Comparison of ENCODE assay signal across 24 cellular contexts in genomic region chr11:90747057-90747456, GRCh38.
DNase-seq lines count a peak whose midpoint lies in the region; ATAC-seq and TF ChIP-seq lines count a peak whose summit lies in the region.
"Had no signal": no experiment of that assay in that cellular context is flagged by ENCODE, and none has a peak within 500 bp of the region (broad histone marks: within the 10 kb centered on the region; RNA-seq: fewer than 3 reads in every experiment).

No MANE protein-coding gene starts in this region.

- H3K4me1 ChIP-seq in IMR-90 (ENCODE audit: control insufficient read depth, insufficient read depth, low read length): no peaks in the 10 kb centered on the region
- H3K4me1 ChIP-seq in adipocyte (ENCODE audit: control insufficient read depth, insufficient read depth, low read length): no peaks in the 10 kb centered on the region
- H3K4me1 ChIP-seq in testis: no peaks in the 10 kb centered on the region
- H3K4me1 ChIP-seq: neural progenitor cell, uterus had no signal

- H4K91ac ChIP-seq in IMR-90 (ENCODE audit: insufficient read depth, low read depth, low read length): no peak overlapping the region

- no peak overlapping the region for H2BK20ac ChIP-seq in IMR-90 (ENCODE audit: low read depth, low read length)

- no peak overlapping the region for H3K14ac ChIP-seq in IMR-90 (replicated peaks; ENCODE audit: low read depth, low read length)

- BruUV-seq in IMR-90 (replicated peaks; lab: Mats Ljungman, UMichigan): no TSS peak

- no peak for TF ChIP-seq RAD21 in IMR-90 (IDR thresholded peaks at IDR 0.05; ENCODE audit: low read length)

- H3K23ac ChIP-seq in IMR-90 (ENCODE audit: low read depth, low read length): no peak overlapping the region

- no peak overlapping the region for H2AK5ac ChIP-seq in IMR-90 (ENCODE audit: low read depth, low read length)

- no peak overlapping the region for H2BK120ac ChIP-seq in IMR-90 (ENCODE audit: low read depth, low read length)

- H3K27me3 ChIP-seq in IMR-90 (ENCODE audit: control insufficient read depth, insufficient read depth, low read length): no peaks in the 10 kb centered on the region
- no peaks in the 10 kb centered on the region for H3K27me3 ChIP-seq in adipocyte (replicated peaks; ENCODE audit: control insufficient read depth, insufficient read depth, low read length)
- no peaks in the 10 kb centered on the region for H3K27me3 ChIP-seq in testis
- H3K27me3 ChIP-seq: neural progenitor cell, uterus had no signal

- H3K4me2 ChIP-seq in IMR-90 (ENCODE audit: low read depth, low read length): no peak overlapping the region
- H3K4me2 ChIP-seq: neural progenitor cell had no signal

- TF ChIP-seq POLR2A in IMR-90 (IDR thresholded peaks at IDR 0.05; ENCODE audit: low read depth, low read length) (no peak), testis (IDR thresholded peaks at IDR 0.05) (no peak)

- H2AK9ac ChIP-seq in IMR-90 (replicated peaks; ENCODE audit: low read depth, low read length, poor library complexity): no peak overlapping the region

- H3K27ac ChIP-seq in IMR-90 (ENCODE audit: insufficient read depth, low read length) (no peak overlapping the region), epithelial cell of prostate (peak overlapping the region; percentile 96), testis (no peak overlapping the region)
- H3K27ac ChIP-seq: neural progenitor cell, uterus had no signal

- H4K5ac ChIP-seq in IMR-90 (ENCODE audit: low read depth, low read length): no peak overlapping the region

- H3K9ac ChIP-seq in IMR-90 (ENCODE audit: low read depth, low read length) (no peak overlapping the region), adipocyte (ENCODE audit: low read length) (no peak overlapping the region)
- H3K9ac ChIP-seq: neural progenitor cell had no signal

- intact Hi-C loops in IMR-90 (cut with micrococcal nuclease): no loop called here
- intact Hi-C loops in testis (cut with DNase I; ENCODE audit: low total_unique reads): no loop called here
- intact Hi-C loops in sciatic nerve (cut with DNase I): no loop called here

- H3K9me3 ChIP-seq in IMR-90 (ENCODE audit: control insufficient read depth, insufficient read depth, low read length) (peaks cover 8% of the 10 kb centered on the region), adipocyte (ENCODE audit: control insufficient read depth, low read length) (peaks cover 15% of the 10 kb centered on the region), testis (no peaks in the 10 kb centered on the region)
- H3K9me3 ChIP-seq: uterus had no signal

- dilution Hi-C loops in IMR-90 (cut with HindIII; ENCODE audit: low sequenced_read_pairs, unreplicated experiment): no loop called here

- in situ Hi-C loops in IMR-90 (cut with MboI; ENCODE audit: low sequenced_read_pairs): no loop called here

- WGBS in IMR-90 (ENCODE audit: extremely low coverage in 2 of 2, insufficient read length in 1 of 2), 2 experiments: no CpG with 5 or more reads among the region's 2 CpGs
- WGBS in testis, 2 donors: 68 to 93% methylated on average over 2 of the region's 2 CpGs

- no peak overlapping the region for H3K18ac ChIP-seq in IMR-90 (ENCODE audit: low read depth, low read length)

- no peak overlapping the region for H3K4ac ChIP-seq in IMR-90 (ENCODE audit: low read depth, low read length)

- no peak overlapping the region for H2BK15ac ChIP-seq in IMR-90 (ENCODE audit: low read depth, low read length)

- no peaks in the 10 kb centered on the region for H4K20me1 ChIP-seq in IMR-90 (ENCODE audit: insufficient read depth, low read length)

- H3K36me3 ChIP-seq in IMR-90 (ENCODE audit: control insufficient read depth, insufficient read depth, low read length) (no peaks in the 10 kb centered on the region), adipocyte (ENCODE audit: control insufficient read depth, insufficient read depth, low read length, severe bottlenecking) (no peaks in the 10 kb centered on the region), testis (ENCODE audit: low read depth, missing control alignments) (no peaks in the 10 kb centered on the region)
- H3K36me3 ChIP-seq: neural progenitor cell, uterus had no signal

- ATAC-seq in IMR-90 (ENCODE audit: low read depth) (no peak), sciatic nerve (no peak)
- ATAC-seq: activated CD8-positive, alpha-beta T cell treated with anti-CD3 and anti-CD28 coated beads for 36 hours; activated naive CD4-positive, alpha-beta T cell treated with anti-CD3 and anti-CD28 coated beads, Interleukin-2, amount 50 U/mL, for 72 hours; HCT116; left colon; right cardiac atrium had no signal

- no peak overlapping the region for H4K8ac ChIP-seq in IMR-90 (ENCODE audit: low read depth in 2 of 2, low read length in 2 of 2)

- no peak overlapping the region for H2AFZ ChIP-seq in IMR-90 (replicated peaks; ENCODE audit: low read length, poor library complexity)
- H2AFZ ChIP-seq: neural progenitor cell had no signal

- POLR2A ChIA-PET in IMR-90 (lab: Charles Lee; ENCODE audit: unreplicated experiment): no interaction called here

- H3K56ac ChIP-seq in IMR-90 (ENCODE audit: extremely low read depth, insufficient read depth, low read length): no peak overlapping the region

- DNase-seq in IMR-90: no peak
- DNase-seq in adipocyte (ENCODE audit: low read depth): peak; percentile 7
- DNase-seq in epithelial cell of prostate (ENCODE audit: low read depth, low spot score): peak; percentile 89
- peak; percentile 32 for DNase-seq in non-pigmented ciliary epithelial cell (ENCODE audit: low read depth)
- DNase-seq in NCI-H510A (lab: John Stamatoyannopoulos, UW): no peak
- no peak for DNase-seq in testis
- DNase-seq in sciatic nerve (ENCODE audit: low spot score): no peak
- DNase-seq in NCI-H187 treated with DMSO at 0.1 percent for 48 hours (lab: John Stamatoyannopoulos, UW): no peak
- DNase-seq: activated CD8-positive, alpha-beta T cell treated with anti-CD3 and anti-CD28 coated beads for 36 hours; aorta; cerebellar nuclear complex; head of caudate nucleus; Kasumi-1; left colon; NCI-H1092 treated with DMSO at 0.1 percent for 48 hours; NCI-H1930; NCI-H526; right cardiac atrium; stimulated activated CD4-positive, alpha-beta T cell treated with anti-CD3 and anti-CD28 coated beads, Interleukin-15, amount 100 ng/mL, for 24 hours; stimulated activated naive CD4-positive, alpha-beta T cell; uterus had no signal

- CTCF ChIA-PET in IMR-90 (lab: Yijun Ruan, JAX): no interaction called here

- H3K4me3 ChIP-seq in IMR-90 (ENCODE audit: insufficient read depth, low read depth, low read length) (no peak overlapping the region), adipocyte (ENCODE audit: low read length) (no peak overlapping the region), testis (no peak overlapping the region)
- H3K4me3 ChIP-seq: neural progenitor cell, uterus had no signal

- H3K9me1 ChIP-seq in IMR-90 (ENCODE audit: insufficient read depth, low read length): no peaks in the 10 kb centered on the region

- TF ChIP-seq CTCF in IMR-90 (conservative IDR thresholded peaks at IDR 0.05; ENCODE audit: low read depth, low read length) (no peak), testis (IDR thresholded peaks at IDR 0.05) (no peak)

- H3K79me1 ChIP-seq in IMR-90 (ENCODE audit: low read depth in 1 of 2, low read length in 2 of 2): no peaks in the 10 kb centered on the region

- no peak overlapping the region for H2BK5ac ChIP-seq in IMR-90 (ENCODE audit: low read depth, low read length, poor library complexity, severe bottlenecking)

TF ChIP-seq in IMR-90, 13 proteins besides CTCF, POLR2A, EP300 and RAD21:
- TF ChIP-seq BHLHE40 (IDR thresholded peaks at IDR 0.05; ENCODE audit: low read depth, low read length): no peak
- TF ChIP-seq CEBPB (IDR thresholded peaks at IDR 0.05; ENCODE audit: low read depth, low read length): peak; percentile 55

Comparison
In these comparisons a context has a peak if more than half of its experiments do, and no peak if none do; other contexts are left out.
1. DNase-seq: peak in adipocyte (single experiment), epithelial cell of prostate (single experiment) and non-pigmented ciliary epithelial cell (single experiment); none in IMR-90 (single experiment), NCI-H510A (single experiment), testis (single experiment), sciatic nerve (single experiment) and NCI-H187 treated with DMSO at 0.1 percent for 48 hours (single experiment).